In genomic region chr10:30435068-30435422, GRCh38 we compare ENCODE assay signal across 8 cellular contexts. TPM values are rescaled to one million over a fixed set of nuclear protein-coding genes. Genes with fewer than 3 reads are reported as not detected.
DNase-seq lines count a peak whose midpoint lies in the region; ATAC-seq and TF ChIP-seq lines count a peak whose summit lies in the region.

No MANE protein-coding gene starts in this region.

- H3K9me3 Mint-ChIP-seq in CD8-positive, alpha-beta T cell: no peaks in the 10 kb centered on the region
- H3K9me3 Mint-ChIP-seq in memory B cell: no peaks in the 10 kb centered on the region

- H3K4me1 ChIP-seq in CD8-positive, alpha-beta T cell (ENCODE audit: insufficient read depth, low read length): peaks cover 25% of the 10 kb centered on the region
- peaks cover 52% of the 10 kb centered on the region for H3K4me1 ChIP-seq in OCI-LY7 (ENCODE audit: insufficient read depth, low read length, poor library complexity, severe bottlenecking)
- peaks cover 3% of the 10 kb centered on the region for H3K4me1 ChIP-seq in colonic mucosa
- peaks cover 53% of the 10 kb centered on the region for H3K4me1 ChIP-seq in upper lobe of right lung

- intact Hi-C loops in CD8-positive, alpha-beta T cell (cut with DNase I, micrococcal nuclease): loop anchor here (2.0 kb wide), 2 partner anchors 16 to 20 kb away; no protein-coding TSS in a partner anchor
- intact Hi-C loops in OCI-LY7 (cut with micrococcal nuclease; ENCODE audit: unreplicated experiment) (no loop called here), colonic mucosa (cut with DNase I) (no loop called here), upper lobe of right lung (cut with DNase I) (no loop called here)

- peaks cover 47% of the 10 kb centered on the region for H3K4me1 Mint-ChIP-seq in CD8-positive, alpha-beta T cell (ENCODE audit: low read depth)
- peaks cover 59% of the 10 kb centered on the region for H3K4me1 Mint-ChIP-seq in memory B cell

- no peaks in the 10 kb centered on the region for H3K36me3 ChIP-seq in CD8-positive, alpha-beta T cell (ENCODE audit: insufficient read depth, low read length)
- H3K36me3 ChIP-seq in OCI-LY7 (ENCODE audit: insufficient read depth, low read length) (peaks cover 16% of the 10 kb centered on the region), colonic mucosa (peaks cover 3% of the 10 kb centered on the region), upper lobe of right lung (peaks cover 31% of the 10 kb centered on the region)

- peak overlapping the region; percentile 87 to 96 for H3K9ac ChIP-seq in colonic mucosa (ENCODE audit: low read depth in 2 of 2, low read length in 2 of 2)

- peak overlapping the region; percentile 80 for H3K27ac Mint-ChIP-seq in CD8-positive, alpha-beta T cell
- H3K27ac Mint-ChIP-seq in memory B cell: peak overlapping the region; percentile 99

- peaks cover 45% of the 10 kb centered on the region for H3K79me2 ChIP-seq in OCI-LY7 (ENCODE audit: insufficient read depth, low read depth, low read length)

- no peak for TF ChIP-seq CTCF in CD8-positive, alpha-beta T cell (IDR thresholded peaks at IDR 0.05)
- TF ChIP-seq CTCF in OCI-LY7 (conservative IDR thresholded peaks at IDR 0.05; ENCODE audit: low read length) (no peak), colonic mucosa (IDR thresholded peaks at IDR 0.05) (no peak), upper lobe of right lung (IDR thresholded peaks at IDR 0.05) (no peak)

- H3K4me3 ChIP-seq in CD8-positive, alpha-beta T cell (ENCODE audit: low read depth, low read length): peak overlapping the region; percentile 84
- peak overlapping the region; percentile 94 for H3K4me3 ChIP-seq in OCI-LY7 (ENCODE audit: low read depth, low read length, poor library complexity, severe bottlenecking)
- H3K4me3 ChIP-seq in colonic mucosa: peak overlapping the region; percentile 88
- H3K4me3 ChIP-seq in upper lobe of right lung: peak overlapping the region; percentile 89

- H3K27me3 ChIP-seq in CD8-positive, alpha-beta T cell (ENCODE audit: insufficient read depth, low read length): no peaks in the 10 kb centered on the region
- H3K27me3 ChIP-seq in colonic mucosa (no peaks in the 10 kb centered on the region), upper lobe of right lung (no peaks in the 10 kb centered on the region)

- H4K20me1 ChIP-seq in OCI-LY7 (ENCODE audit: insufficient read depth, low read length): no peaks in the 10 kb centered on the region

- peak overlapping the region; percentile 79; the same call in 1 of the 2 replicates for H2AFZ ChIP-seq in OCI-LY7 (ENCODE audit: low read length)

- H3K9me3 ChIP-seq in CD8-positive, alpha-beta T cell (ENCODE audit: low read length): no peaks in the 10 kb centered on the region
- no peaks in the 10 kb centered on the region for H3K9me3 ChIP-seq in OCI-LY7 (ENCODE audit: low read length)
- no peaks in the 10 kb centered on the region for H3K9me3 ChIP-seq in colonic mucosa
- no peaks in the 10 kb centered on the region for H3K9me3 ChIP-seq in upper lobe of right lung

- BruUV-seq in OCI-LY7 (replicated peaks; lab: Mats Ljungman, UMichigan): TSS peak; percentile 38

- DNase-seq in CD8-positive, alpha-beta T cell: no peak
- DNase-seq in OCI-LY7 (ENCODE audit: low spot score) (no peak), colonic mucosa (peak; percentile 53), memory B cell (ENCODE audit: low spot score in 2 of 2) (no peak), upper lobe of right lung (peak; percentile 68)

- H3K4me2 ChIP-seq in OCI-LY7 (ENCODE audit: low read length): peak overlapping the region; percentile 91

- ATAC-seq in CD8-positive, alpha-beta T cell: no peak
- ATAC-seq in memory B cell (ENCODE audit: low read depth) (no peak), upper lobe of right lung (no peak), HG03439 (IDR thresholded peaks at IDR 0.05; ENCODE audit: unreplicated experiment) (no peak), HG02884 (IDR thresholded peaks at IDR 0.05; ENCODE audit: unreplicated experiment) (no peak)
- ATAC-seq in activated CD4-positive, CD25-positive, alpha-beta regulatory T cell treated with anti-CD3 and anti-CD28 coated beads, Interleukin-2, amount 50 U/mL, for 24 hours: no peak

- no peaks in the 10 kb centered on the region for H3K27me3 Mint-ChIP-seq in CD8-positive, alpha-beta T cell (ENCODE audit: low read depth)
- no peaks in the 10 kb centered on the region for H3K27me3 Mint-ChIP-seq in memory B cell

- POLR2A ChIA-PET in CD8-positive, alpha-beta T cell (lab: Charles Lee): interaction anchor here (0.6 to 2.9 kb wide), 4 partner anchors 11 to 1917 kb away, joined by 3 to 22 read pairs (median 4); no protein-coding TSS in a partner anchor
- POLR2A ChIA-PET in OCI-LY7 (lab: Charles Lee): interaction anchor here (0.5 to 1.1 kb wide), 3 partner anchors 12 to 78 kb away, joined by 3 read pairs; no protein-coding TSS in a partner anchor

- H3K4me3 Mint-ChIP-seq in CD8-positive, alpha-beta T cell: peak overlapping the region; percentile 91
- peak overlapping the region; percentile 85 for H3K4me3 Mint-ChIP-seq in memory B cell

- H3K36me3 Mint-ChIP-seq in CD8-positive, alpha-beta T cell: peaks cover 18% of the 10 kb centered on the region
- peaks cover 14% of the 10 kb centered on the region for H3K36me3 Mint-ChIP-seq in memory B cell

- H3K27ac ChIP-seq in CD8-positive, alpha-beta T cell (ENCODE audit: low read depth, low read length): no peak overlapping the region
- H3K27ac ChIP-seq in OCI-LY7 (ENCODE audit: low read depth, low read length, poor library complexity, severe bottlenecking): peak overlapping the region; percentile 51
- peak overlapping the region; percentile 100 for H3K27ac ChIP-seq in colonic mucosa
- H3K27ac ChIP-seq in upper lobe of right lung: peak overlapping the region; percentile 99

- H3K9me2 ChIP-seq in OCI-LY7 (ENCODE audit: insufficient read depth, low read length): no peaks in the 10 kb centered on the region

- CTCF ChIA-PET in CD8-positive, alpha-beta T cell (lab: Charles Lee): interaction anchor here (6.1 kb wide), 1 partner anchor 22 kb away, joined by 24 read pairs; no protein-coding TSS in a partner anchor
- CTCF ChIA-PET in OCI-LY7 (lab: Charles Lee; ENCODE audit: unreplicated experiment): no interaction called here

RNA-seq across cellular contexts. Expression of gene MAP3K8, which starts 1.1 kb away (rescaled TPM):
- 10 to 100 TPM; 42.4 to 48.6 TPM for total RNA-seq in CD8-positive, alpha-beta T cell
- 5.0 and 10.8 TPM in 2 replicates for total RNA-seq in OCI-LY7 (2014; rRNA removed; shearing (Covaris generic))
- total RNA-seq in OCI-LY7 (2022) (21.6 and 21.9 TPM in 2 replicates), colonic mucosa (10 to 100 TPM in 1 of 2 donors, 1 to 10 TPM in 1; 6.8 to 12.6 TPM), upper lobe of right lung (33.7 TPM)

Comparison
In these comparisons a context has a peak if more than half of its experiments do, and no peak if none do; other contexts are left out.
1. DNase-seq: peak in colonic mucosa (single experiment) and upper lobe of right lung (single experiment); none in CD8-positive, alpha-beta T cell (0 of 7), OCI-LY7 (single experiment) and memory B cell (0 of 2).
2. intact Hi-C loops: an anchor here in CD8-positive, alpha-beta T cell (2.0 kb wide); none called in OCI-LY7, colonic mucosa and upper lobe of right lung.
3. Peak in every context shown above with its lines, with median percentiles within 50 percentile points of each other: H3K4me3 ChIP-seq.